In genomic region chr1:211829343-211830054, GRCh38 we compare ENCODE assay signal across 8 cellular contexts. TPM values are rescaled to one million over a fixed set of nuclear protein-coding genes. Genes with fewer than 3 reads are reported as not detected.
DNase-seq lines count a peak whose midpoint lies in the region; ATAC-seq and TF ChIP-seq lines count a peak whose summit lies in the region.

No MANE protein-coding gene starts in this region.

- no peaks in the 10 kb centered on the region for H3K36me3 ChIP-seq in CD8-positive, alpha-beta T cell (ENCODE audit: insufficient read depth, low read length)
- H3K36me3 ChIP-seq in HUES64 (ENCODE audit: insufficient read depth, low read length), result no peaks in the 10 kb centered on the region
- no peaks in the 10 kb centered on the region for H3K36me3 ChIP-seq in mucosa of rectum (ENCODE audit: control insufficient read depth in 2 of 2, insufficient read depth in 2 of 2, low read length in 2 of 2)
- no peaks in the 10 kb centered on the region for H3K36me3 ChIP-seq in vagina

- no peak for TF ChIP-seq POLR2A in erythroblast (IDR thresholded peaks at IDR 0.05; ENCODE audit: low read length)
- TF ChIP-seq POLR2A in vagina (IDR thresholded peaks at IDR 0.05), result no peak

- H3K4me3 ChIP-seq in CD8-positive, alpha-beta T cell (ENCODE audit: low read depth, low read length), result peak overlapping the region; percentile 18
- H3K4me3 ChIP-seq in HUES64 (ENCODE audit: low read length) (peak overlapping the region; percentile 58), mucosa of rectum (ENCODE audit: low read length in 2 of 2) (peak overlapping the region; percentile 76 to 81), vagina (peak overlapping the region; percentile 50 to 72)

- DNase-seq in CD8-positive, alpha-beta T cell, result no peak
- DNase-seq in SKM-1 (lab: John Stamatoyannopoulos, UW; ENCODE audit: unreplicated experiment) (peak; percentile 71), erythroblast (lab: John Stamatoyannopoulos, UW) (peak; percentile 40 to 49), vagina (ENCODE audit: extremely low spot score in 2 of 2) (no peak), germinal center (ENCODE audit: low spot score) (no peak), GM10248 (ENCODE audit: extremely low spot score) (no peak)

- no peak overlapping the region for H3K27ac ChIP-seq in CD8-positive, alpha-beta T cell (ENCODE audit: low read depth, low read length)
- no peak overlapping the region for H3K27ac ChIP-seq in HUES64 (ENCODE audit: low read depth, low read length)
- peak overlapping the region in 1 of 2 donors; percentile 68 for H3K27ac ChIP-seq in mucosa of rectum (ENCODE audit: low read depth in 2 of 2, low read length in 2 of 2)
- peak overlapping the region; percentile 88 for H3K27ac ChIP-seq in vagina

- H3K4me1 Mint-ChIP-seq in CD8-positive, alpha-beta T cell (ENCODE audit: low read depth), result peaks cover 65% of the 10 kb centered on the region

- intact Hi-C loops in CD8-positive, alpha-beta T cell (cut with DNase I, micrococcal nuclease), result loop anchor here (1.0 to 10.0 kb wide), 8 partner anchors 87 to 585 kb away; partner anchors contain the start of genes DTL (in 1 of the 2), INTS7 (in 1 of the 2), PACC1 (in 1 of the 2) and PPP2R5A (in 1 of the 2)
- intact Hi-C loops in vagina (cut with DNase I), result no loop called here

- H3K9ac ChIP-seq in HUES64 (ENCODE audit: low read depth, low read length) (peak overlapping the region; percentile 69; the same call in 1 of the 2 replicates), mucosa of rectum (ENCODE audit: low read depth in 1 of 2, low read length in 2 of 2) (peak overlapping the region; percentile 61 to 81)

- H3K27ac Mint-ChIP-seq in CD8-positive, alpha-beta T cell, result peak overlapping the region; percentile 92

- H3K4me1 ChIP-seq in CD8-positive, alpha-beta T cell (ENCODE audit: insufficient read depth, low read length), result peaks cover 43% of the 10 kb centered on the region
- no peaks in the 10 kb centered on the region for H3K4me1 ChIP-seq in HUES64 (ENCODE audit: insufficient read depth, low read length)
- peaks cover 8 to 14% of the 10 kb centered on the region in 2 donors for H3K4me1 ChIP-seq in mucosa of rectum (ENCODE audit: control insufficient read depth in 2 of 2, insufficient read depth in 2 of 2, low read length in 2 of 2)
- peaks cover 27% of the 10 kb centered on the region for H3K4me1 ChIP-seq in vagina

- no peak for TF ChIP-seq CTCF in CD8-positive, alpha-beta T cell (IDR thresholded peaks at IDR 0.05)
- TF ChIP-seq CTCF in vagina (IDR thresholded peaks at IDR 0.05) (no peak), GM10248 (IDR thresholded peaks at IDR 0.05; ENCODE audit: control extremely low read depth, extremely low read depth, low read depth, missing control alignments) (no peak)

- peaks cover 4% of the 10 kb centered on the region for H3K36me3 Mint-ChIP-seq in CD8-positive, alpha-beta T cell

- CTCF ChIA-PET in CD8-positive, alpha-beta T cell (lab: Charles Lee), result interaction anchor here (0.6 to 1.0 kb wide), 4 partner anchors 130 to 149 kb away, joined by 3 to 4 read pairs (median 3); no protein-coding TSS in a partner anchor
- CTCF ChIA-PET in GM10248 (lab: Yijun Ruan, JAX), result interaction anchor here (0.6 to 1.6 kb wide), 7 partner anchors 8 to 206 kb away, joined by 3 to 10 read pairs (median 3); partner anchors contain the start of genes DTL and INTS7

- H3K27me3 Mint-ChIP-seq in CD8-positive, alpha-beta T cell (ENCODE audit: low read depth), result no peaks in the 10 kb centered on the region

- H3K9me3 ChIP-seq in CD8-positive, alpha-beta T cell (ENCODE audit: low read length), result no peaks in the 10 kb centered on the region
- H3K9me3 ChIP-seq in HUES64 (ENCODE audit: insufficient read depth, low read depth, low read length), result no peaks in the 10 kb centered on the region
- H3K9me3 ChIP-seq in mucosa of rectum (ENCODE audit: control insufficient read depth in 2 of 2, low read length in 2 of 2), result no peaks in the 10 kb centered on the region
- no peaks in the 10 kb centered on the region for H3K9me3 ChIP-seq in vagina

- 4% methylated on average over 22 of the region's 22 CpGs for WGBS in HUES64

- H3K27me3 ChIP-seq in CD8-positive, alpha-beta T cell (ENCODE audit: insufficient read depth, low read length), result no peaks in the 10 kb centered on the region
- peaks cover 29% of the 10 kb centered on the region for H3K27me3 ChIP-seq in HUES64 (ENCODE audit: insufficient read depth, low read length)
- no peaks in the 10 kb centered on the region for H3K27me3 ChIP-seq in mucosa of rectum (ENCODE audit: control insufficient read depth in 2 of 2, insufficient read depth in 2 of 2, low read length in 2 of 2)
- no peaks in the 10 kb centered on the region for H3K27me3 ChIP-seq in vagina

- POLR2A ChIA-PET in CD8-positive, alpha-beta T cell (lab: Charles Lee), result interaction anchor here (0.9 kb wide), 1 partner anchor 131 kb away, joined by 4 read pairs; no protein-coding TSS in a partner anchor
- POLR2A ChIA-PET in GM10248 (lab: Yijun Ruan, JAX), result interaction anchor here (1.0 kb wide), 1 partner anchor 8 kb away, joined by 3 read pairs; no protein-coding TSS in a partner anchor

- peak overlapping the region; percentile 90 for H3K4me3 Mint-ChIP-seq in CD8-positive, alpha-beta T cell

- no peak for ATAC-seq in CD8-positive, alpha-beta T cell

- H3K9me3 Mint-ChIP-seq in CD8-positive, alpha-beta T cell, result no peaks in the 10 kb centered on the region

RNA-seq across cellular contexts. Expression of gene LPGAT1, which starts 1.1 kb away (rescaled TPM):
- 10 to 100 TPM; 17.9 to 19.1 TPM for total RNA-seq in CD8-positive, alpha-beta T cell
- 3.9 TPM for polyA plus RNA-seq in HUES64 (2013, experiment 1 of 2)
- polyA plus RNA-seq in HUES64 (2013, experiment 2 of 2), result 5.2 TPM
- 63.8 TPM for total RNA-seq in vagina

Comparison
In these comparisons a context has a peak if more than half of its experiments do, and no peak if none do; other contexts are left out.
1. DNase-seq: peak in SKM-1 (single experiment) and erythroblast (2 of 2); none in CD8-positive, alpha-beta T cell (0 of 7), vagina (0 of 2), germinal center (single experiment) and GM10248 (single experiment).
2. H3K4me3 ChIP-seq: peak in every context shown above with its lines; median percentile 78 in mucosa of rectum; 61 in vagina; 58 in HUES64; 18 in CD8-positive, alpha-beta T cell.